1 cellular context compared by ENCODE assay signal in genomic region chr9:78972303-78973002, GRCh38.
TF ChIP-seq lines count a peak whose summit lies in the region.

No MANE protein-coding gene starts in this region.

TF ChIP-seq in GM23338, 12 proteins besides CTCF, POLR2A, EP300 and RAD21 (continued from another document):
- TF ChIP-seq, protein P1, sequence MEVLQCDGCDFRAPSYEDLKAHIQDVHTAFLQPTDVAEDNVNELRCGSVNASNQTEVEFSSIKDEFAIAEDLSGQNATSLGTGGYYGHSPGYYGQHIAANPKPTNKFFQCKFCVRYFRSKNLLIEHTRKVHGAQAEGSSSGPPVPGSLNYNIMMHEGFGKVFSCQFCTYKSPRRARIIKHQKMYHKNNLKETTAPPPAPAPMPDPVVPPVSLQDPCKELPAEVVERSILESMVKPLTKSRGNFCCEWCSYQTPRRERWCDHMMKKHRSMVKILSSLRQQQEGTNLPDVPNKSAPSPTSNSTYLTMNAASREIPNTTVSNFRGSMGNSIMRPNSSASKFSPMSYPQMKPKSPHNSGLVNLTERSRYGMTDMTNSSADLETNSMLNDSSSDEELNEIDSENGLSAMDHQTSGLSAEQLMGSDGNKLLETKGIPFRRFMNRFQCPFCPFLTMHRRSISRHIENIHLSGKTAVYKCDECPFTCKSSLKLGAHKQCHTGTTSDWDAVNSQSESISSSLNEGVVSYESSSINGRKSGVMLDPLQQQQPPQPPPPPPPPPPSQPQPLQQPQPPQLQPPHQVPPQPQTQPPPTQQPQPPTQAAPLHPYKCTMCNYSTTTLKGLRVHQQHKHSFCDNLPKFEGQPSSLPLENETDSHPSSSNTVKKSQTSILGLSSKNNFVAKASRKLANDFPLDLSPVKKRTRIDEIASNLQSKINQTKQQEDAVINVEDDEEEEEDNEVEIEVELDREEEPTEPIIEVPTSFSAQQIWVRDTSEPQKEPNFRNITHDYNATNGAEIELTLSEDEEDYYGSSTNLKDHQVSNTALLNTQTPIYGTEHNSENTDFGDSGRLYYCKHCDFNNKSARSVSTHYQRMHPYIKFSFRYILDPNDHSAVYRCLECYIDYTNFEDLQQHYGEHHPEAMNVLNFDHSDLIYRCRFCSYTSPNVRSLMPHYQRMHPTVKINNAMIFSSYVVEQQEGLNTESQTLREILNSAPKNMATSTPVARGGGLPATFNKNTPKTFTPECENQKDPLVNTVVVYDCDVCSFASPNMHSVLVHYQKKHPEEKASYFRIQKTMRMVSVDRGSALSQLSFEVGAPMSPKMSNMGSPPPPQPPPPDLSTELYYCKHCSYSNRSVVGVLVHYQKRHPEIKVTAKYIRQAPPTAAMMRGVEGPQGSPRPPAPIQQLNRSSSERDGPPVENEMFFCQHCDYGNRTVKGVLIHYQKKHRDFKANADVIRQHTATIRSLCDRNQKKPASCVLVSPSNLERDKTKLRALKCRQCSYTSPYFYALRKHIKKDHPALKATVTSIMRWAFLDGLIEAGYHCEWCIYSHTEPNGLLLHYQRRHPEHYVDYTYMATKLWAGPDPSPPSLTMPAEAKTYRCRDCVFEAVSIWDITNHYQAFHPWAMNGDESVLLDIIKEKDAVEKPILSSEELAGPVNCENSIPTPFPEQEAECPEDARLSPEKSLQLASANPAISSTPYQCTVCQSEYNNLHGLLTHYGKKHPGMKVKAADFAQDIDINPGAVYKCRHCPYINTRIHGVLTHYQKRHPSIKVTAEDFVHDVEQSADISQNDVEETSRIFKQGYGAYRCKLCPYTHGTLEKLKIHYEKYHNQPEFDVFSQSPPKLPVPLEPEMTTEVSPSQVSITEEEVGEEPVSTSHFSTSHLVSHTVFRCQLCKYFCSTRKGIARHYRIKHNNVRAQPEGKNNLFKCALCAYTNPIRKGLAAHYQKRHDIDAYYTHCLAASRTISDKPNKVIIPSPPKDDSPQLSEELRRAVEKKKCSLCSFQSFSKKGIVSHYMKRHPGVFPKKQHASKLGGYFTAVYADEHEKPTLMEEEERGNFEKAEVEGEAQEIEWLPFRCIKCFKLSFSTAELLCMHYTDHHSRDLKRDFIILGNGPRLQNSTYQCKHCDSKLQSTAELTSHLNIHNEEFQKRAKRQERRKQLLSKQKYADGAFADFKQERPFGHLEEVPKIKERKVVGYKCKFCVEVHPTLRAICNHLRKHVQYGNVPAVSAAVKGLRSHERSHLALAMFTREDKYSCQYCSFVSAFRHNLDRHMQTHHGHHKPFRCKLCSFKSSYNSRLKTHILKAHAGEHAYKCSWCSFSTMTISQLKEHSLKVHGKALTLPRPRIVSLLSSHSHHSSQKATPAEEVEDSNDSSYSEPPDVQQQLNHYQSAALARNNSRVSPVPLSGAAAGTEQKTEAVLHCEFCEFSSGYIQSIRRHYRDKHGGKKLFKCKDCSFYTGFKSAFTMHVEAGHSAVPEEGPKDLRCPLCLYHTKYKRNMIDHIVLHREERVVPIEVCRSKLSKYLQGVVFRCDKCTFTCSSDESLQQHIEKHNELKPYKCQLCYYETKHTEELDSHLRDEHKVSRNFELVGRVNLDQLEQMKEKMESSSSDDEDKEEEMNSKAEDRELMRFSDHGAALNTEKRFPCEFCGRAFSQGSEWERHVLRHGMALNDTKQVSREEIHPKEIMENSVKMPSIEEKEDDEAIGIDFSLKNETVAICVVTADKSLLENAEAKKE (CRISPR knock-in tag; IDR thresholded peaks at IDR 0.05) = peak; percentile 63; the same call in 1 of the 2 replicates
